ENCODE assay signal across 23 cellular contexts in the genomic region with DNA sequence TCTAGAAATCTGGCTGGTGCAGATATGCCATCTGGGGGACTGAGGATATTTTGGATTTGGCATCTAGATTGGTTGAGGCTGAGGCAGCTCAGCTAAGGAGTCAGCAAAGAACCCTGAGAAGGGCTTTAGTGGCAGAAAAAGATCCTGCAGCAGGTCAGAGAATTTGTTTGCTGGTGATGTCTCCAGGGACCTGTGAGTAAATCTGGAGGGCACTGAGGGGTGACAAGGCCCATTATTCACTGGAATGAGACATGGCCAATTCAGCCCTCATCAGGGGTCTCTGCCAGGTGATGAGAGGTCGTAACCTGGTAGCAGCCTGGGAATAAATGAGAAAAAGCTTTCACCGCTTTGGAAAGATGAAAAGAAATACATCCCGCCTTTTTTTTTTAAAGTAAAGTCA.
"Had no signal": no experiment of that assay in that cellular context is flagged by ENCODE, and none has a peak within 500 bp of the region (broad histone marks: within the 10 kb centered on the region; RNA-seq: fewer than 3 reads in every experiment).

No MANE protein-coding gene starts in this region.

- H3K27ac Mint-ChIP-seq: activated CD4-positive, alpha-beta memory T cell treated with anti-CD3 and anti-CD28 coated beads, Interleukin-2, amount 10 ng/mL, durations not matched to agents 7 days and 5 days; activated CD4-positive, alpha-beta T cell treated with anti-CD3 and anti-CD28 coated beads for 36 hours; activated CD4-positive, alpha-beta T cell treated with anti-CD3 and anti-CD28 coated beads, Interleukin-2, amount 10 ng/mL, durations not matched to agents 24 days and 14 days; activated naive CD4-positive, alpha-beta T cell treated with anti-CD3 and anti-CD28 coated beads, Interleukin-2, amount 10 ng/mL, durations not matched to agents 7 days and 5 days; activated naive CD4-positive, alpha-beta T cell treated with anti-CD3 and anti-CD28 coated beads, Interleukin-2, amount 50 U/mL, for 72 hours; activated naive CD8-positive, alpha-beta T cell treated with anti-CD3 and anti-CD28 coated beads, Interleukin-2, amount 10 ng/mL, durations not matched to agents 7 days and 5 days; activated T-cell treated with anti-CD3 and anti-CD28 coated beads, Interleukin-2, amount 50 U/mL, for 24 hours; activated T-cell treated with anti-CD3 and anti-CD28 coated beads, Interleukin-2, amount 50 U/mL, for 72 hours had no signal

- H3K4me3 Mint-ChIP-seq: activated CD4-positive, alpha-beta memory T cell treated with anti-CD3 and anti-CD28 coated beads, Interleukin-2, amount 10 ng/mL, durations not matched to agents 7 days and 5 days; activated CD4-positive, alpha-beta T cell treated with anti-CD3 and anti-CD28 coated beads for 36 hours; activated CD4-positive, alpha-beta T cell treated with anti-CD3 and anti-CD28 coated beads, Interleukin-2, amount 10 ng/mL, durations not matched to agents 24 days and 14 days; activated naive CD4-positive, alpha-beta T cell treated with anti-CD3 and anti-CD28 coated beads, Interleukin-2, amount 10 ng/mL, durations not matched to agents 7 days and 5 days; activated naive CD8-positive, alpha-beta T cell treated with anti-CD3 and anti-CD28 coated beads, Interleukin-2, amount 10 ng/mL, durations not matched to agents 7 days and 5 days; activated T-cell treated with anti-CD3 and anti-CD28 coated beads, Interleukin-2, amount 50 U/mL, for 24 hours; activated T-cell treated with anti-CD3 and anti-CD28 coated beads, Interleukin-2, amount 50 U/mL, for 72 hours; brain had no signal

- DNase-seq: activated CD4-positive, alpha-beta memory T cell treated with anti-CD3 and anti-CD28 coated beads, Interleukin-2, amount 10 ng/mL, durations not matched to agents 7 days and 5 days; activated CD4-positive, alpha-beta T cell treated with anti-CD3 and anti-CD28 coated beads for 36 hours; activated CD4-positive, alpha-beta T cell treated with anti-CD3 and anti-CD28 coated beads, Interleukin-2, amount 10 ng/mL, durations not matched to agents 24 days and 14 days; activated CD4-positive, CD25-positive, alpha-beta regulatory T cell; activated CD4-positive, CD25-positive, alpha-beta regulatory T cell treated with anti-CD3 and anti-CD28 coated beads, Interleukin-2, amount 50 U/mL, for 72 hours; activated CD8-positive, alpha-beta memory T cell treated with anti-CD3 and anti-CD28 coated beads, Interleukin-2, amount 50 U/mL, for 48 hours; activated gamma-delta T cell; activated naive CD4-positive, alpha-beta T cell; activated naive CD4-positive, alpha-beta T cell treated with anti-CD3 and anti-CD28 coated beads, Interleukin-2, amount 10 ng/mL, durations not matched to agents 7 days and 5 days; activated naive CD8-positive, alpha-beta T cell treated with anti-CD3 and anti-CD28 coated beads, Interleukin-2, amount 10 ng/mL, durations not matched to agents 7 days and 5 days; activated T-cell treated with anti-CD3 and anti-CD28 coated beads for 4 hours; activated T-cell treated with anti-CD3 and anti-CD28 coated beads, Interleukin-2, amount 50 U/mL, for 24 hours; activated T-cell treated with anti-CD3 and anti-CD28 coated beads, Interleukin-2, amount 50 U/mL, for 72 hours; central memory CD4-positive, alpha-beta T cell; cerebellar nuclear complex; colonic mucosa; effector CD8-positive, alpha-beta T cell; esophagus squamous epithelium; foreskin melanocyte; head of caudate nucleus; T-helper 2 cell had no signal

- H3K4me1 Mint-ChIP-seq: activated CD4-positive, alpha-beta memory T cell treated with anti-CD3 and anti-CD28 coated beads, Interleukin-2, amount 10 ng/mL, durations not matched to agents 7 days and 5 days; activated CD4-positive, alpha-beta T cell treated with anti-CD3 and anti-CD28 coated beads for 36 hours; activated CD4-positive, alpha-beta T cell treated with anti-CD3 and anti-CD28 coated beads, Interleukin-2, amount 10 ng/mL, durations not matched to agents 24 days and 14 days; activated naive CD4-positive, alpha-beta T cell treated with anti-CD3 and anti-CD28 coated beads, Interleukin-2, amount 10 ng/mL, durations not matched to agents 7 days and 5 days; activated naive CD8-positive, alpha-beta T cell treated with anti-CD3 and anti-CD28 coated beads, Interleukin-2, amount 10 ng/mL, durations not matched to agents 7 days and 5 days had no signal

- H3K9me3 Mint-ChIP-seq: activated CD4-positive, alpha-beta memory T cell treated with anti-CD3 and anti-CD28 coated beads, Interleukin-2, amount 10 ng/mL, durations not matched to agents 7 days and 5 days; activated CD4-positive, alpha-beta T cell treated with anti-CD3 and anti-CD28 coated beads, Interleukin-2, amount 10 ng/mL, durations not matched to agents 24 days and 14 days; activated naive CD4-positive, alpha-beta T cell treated with anti-CD3 and anti-CD28 coated beads, Interleukin-2, amount 10 ng/mL, durations not matched to agents 7 days and 5 days; activated naive CD4-positive, alpha-beta T cell treated with anti-CD3 and anti-CD28 coated beads, Interleukin-2, amount 50 U/mL, for 72 hours; activated naive CD8-positive, alpha-beta T cell treated with anti-CD3 and anti-CD28 coated beads, Interleukin-2, amount 10 ng/mL, durations not matched to agents 7 days and 5 days; activated T-cell treated with anti-CD3 and anti-CD28 coated beads, Interleukin-2, amount 50 U/mL, for 24 hours; activated T-cell treated with anti-CD3 and anti-CD28 coated beads, Interleukin-2, amount 50 U/mL, for 72 hours had no signal

- H3K36me3 Mint-ChIP-seq: activated naive CD4-positive, alpha-beta T cell treated with anti-CD3 and anti-CD28 coated beads, Interleukin-2, amount 10 ng/mL, durations not matched to agents 7 days and 5 days; activated naive CD4-positive, alpha-beta T cell treated with anti-CD3 and anti-CD28 coated beads, Interleukin-2, amount 50 U/mL, for 72 hours; activated naive CD8-positive, alpha-beta T cell treated with anti-CD3 and anti-CD28 coated beads, Interleukin-2, amount 10 ng/mL, durations not matched to agents 7 days and 5 days; brain had no signal
